In the genomic region with DNA sequence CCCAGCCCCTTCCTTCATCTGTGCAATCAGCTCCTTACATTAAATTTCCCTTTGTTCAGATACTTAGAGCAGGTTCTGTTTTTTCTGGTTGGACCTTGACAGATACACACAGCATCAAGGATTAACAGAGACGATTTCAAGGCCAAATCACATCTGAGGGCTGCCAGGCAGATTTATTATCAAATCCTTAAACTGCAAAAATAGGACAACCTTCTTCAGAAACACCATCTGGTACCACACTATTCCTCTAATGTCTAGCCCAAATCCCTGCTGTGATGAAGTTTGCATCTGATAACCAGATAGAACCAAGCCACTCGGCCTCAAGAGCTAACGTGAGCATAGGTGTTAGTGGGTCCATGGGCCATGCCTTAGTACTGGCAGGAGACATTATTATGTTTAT, we compare ENCODE assay signal across 29 cellular contexts.
"Had no signal": no experiment of that assay in that cellular context is flagged by ENCODE, and none has a peak within 500 bp of the region (broad histone marks: within the 10 kb centered on the region; RNA-seq: fewer than 3 reads in every experiment).

No MANE protein-coding gene starts in this region.

- DNase-seq: activated CD4-positive, alpha-beta memory T cell treated with anti-CD3 and anti-CD28 coated beads, Interleukin-2, amount 10 ng/mL, durations not matched to agents 7 days and 5 days; activated CD4-positive, alpha-beta T cell treated with anti-CD3 and anti-CD28 coated beads for 1 hour; activated CD4-positive, alpha-beta T cell treated with anti-CD3 and anti-CD28 coated beads for 4 hours; activated CD4-positive, alpha-beta T cell treated with anti-CD3 and anti-CD28 coated beads, Interleukin-2, amount 10 ng/mL, durations not matched to agents 7 days and 5 days; activated CD4-positive, alpha-beta T cell treated with anti-CD3 and anti-CD28 coated beads, Interleukin-2, amount 50 U/mL, for 4 hours; activated CD8-positive, alpha-beta memory T cell treated with anti-CD3 and anti-CD28 coated beads, Interleukin-2, amount 50 U/mL, for 48 hours; activated gamma-delta T cell; activated naive CD4-positive, alpha-beta T cell; activated naive CD4-positive, alpha-beta T cell treated with anti-CD3 and anti-CD28 coated beads, Interleukin-2, amount 10 ng/mL, durations not matched to agents 7 days and 5 days; activated naive CD8-positive, alpha-beta T cell treated with anti-CD3 and anti-CD28 coated beads, Interleukin-2, amount 10 ng/mL, durations not matched to agents 7 days and 5 days; activated T-cell treated with anti-CD3 and anti-CD28 coated beads for 4 hours; activated T-cell treated with anti-CD3 and anti-CD28 coated beads, Interleukin-2, amount 50 U/mL, for 24 hours; activated T-cell treated with anti-CD3 and anti-CD28 coated beads, Interleukin-2, amount 50 U/mL, for 72 hours; amniotic stem cell; anterior cingulate cortex; brain microvascular endothelial cell; colonic mucosa; effector memory CD4-positive, alpha-beta T cell; endodermal cell; foreskin keratinocyte; gastrocnemius medialis; heart right ventricle; T-helper 1 cell; T-helper 17 cell; T1000 had no signal

- ATAC-seq: activated naive CD4-positive, alpha-beta T cell treated with anti-CD3 and anti-CD28 coated beads, Interleukin-2, amount 50 U/mL, for 72 hours; activated T-cell treated with anti-CD3 and anti-CD28 coated beads, Interleukin-2, amount 50 U/mL, for 72 hours; foreskin keratinocyte; gastrocnemius medialis; heart right ventricle; T-helper 17 cell had no signal

- H3K9me3 ChIP-seq: colonic mucosa, esophagus muscularis mucosa, gastrocnemius medialis, heart right ventricle had no signal

- H3K36me3 ChIP-seq: brain microvascular endothelial cell, colonic mucosa, esophagus muscularis mucosa, gastrocnemius medialis, heart right ventricle had no signal

- H3K27me3 ChIP-seq: brain microvascular endothelial cell, colonic mucosa, dorsolateral prefrontal cortex, esophagus muscularis mucosa, gastrocnemius medialis, hepatocyte had no signal

- H3K4me3 ChIP-seq: colonic mucosa, dorsolateral prefrontal cortex, esophagus muscularis mucosa, gastrocnemius medialis, heart right ventricle, hepatocyte had no signal

- H3K27ac ChIP-seq: brain microvascular endothelial cell, colonic mucosa, dorsolateral prefrontal cortex, esophagus muscularis mucosa, foreskin keratinocyte, gastrocnemius medialis, heart right ventricle, hepatocyte had no signal
